Comparison of ENCODE assay signal across 8 cellular contexts in genomic region chr16:2023098-2023925, GRCh38. TPM values are rescaled to one million over a fixed set of nuclear protein-coding genes. Genes with fewer than 3 reads are reported as not detected.
DNase-seq lines count a peak whose midpoint lies in the region; ATAC-seq and TF ChIP-seq lines count a peak whose summit lies in the region.

No MANE protein-coding gene starts in this region.

- peak; percentile 95 for ATAC-seq in aorta (ENCODE audit: low FRiP score)

- intact Hi-C loops in aorta (cut with DNase I): loop anchor here (5.0 kb wide), 2 partner anchors 64 to 129 kb away; no protein-coding TSS in a partner anchor

- H3K4me1 ChIP-seq in H9 (ENCODE audit: insufficient read depth, low read length) (no peaks in the 10 kb centered on the region; the same call in 1 of the 2 replicates), hepatocyte (ENCODE audit: insufficient read depth) (peaks cover 42% of the 10 kb centered on the region), aorta (ENCODE audit: control insufficient read depth in 1 of 2, insufficient read depth in 2 of 2, low read length in 2 of 2) (no peaks in the 10 kb centered on the region)

- H3K79me1 ChIP-seq in H9 (ENCODE audit: insufficient read depth, low read depth, low read length, poor library complexity, severe bottlenecking): no peaks in the 10 kb centered on the region

- H3K4me1 Mint-ChIP-seq in H9: peaks cover 14 to 16% of the 10 kb centered on the region in 2 experiments
- peaks cover 11% of the 10 kb centered on the region for H3K4me1 Mint-ChIP-seq in T-helper 2 cell treated with Interferon-gamma antibody and Interleukin-4, amounts not matched to agents 5 μg/mL and 100 μg/mL, for 36 hours (ENCODE audit: low read depth)

- H3K4me3 Mint-ChIP-seq in H9: peak overlapping the region; percentile 67 to 80
- H3K4me3 Mint-ChIP-seq in T-helper 2 cell treated with Interferon-gamma antibody and Interleukin-4, amounts not matched to agents 5 μg/mL and 100 μg/mL, for 36 hours: peak overlapping the region; percentile 71

- no peak overlapping the region for H2AK5ac ChIP-seq in H9 (ENCODE audit: insufficient read length, low read length)

- H3K9me3 ChIP-seq in H9 (ENCODE audit: control insufficient read depth, low read depth, low read length) (no peaks in the 10 kb centered on the region), hepatocyte (ENCODE audit: low read depth) (no peaks in the 10 kb centered on the region), aorta (ENCODE audit: control insufficient read depth, low read length) (no peaks in the 10 kb centered on the region)

- H2BK20ac ChIP-seq in H9 (ENCODE audit: low read depth, low read length, poor library complexity, severe bottlenecking): no peak overlapping the region

- no peaks in the 10 kb centered on the region for H3K9me2 ChIP-seq in hepatocyte (replicated peaks; ENCODE audit: insufficient read depth)

- no peak overlapping the region for H2BK5ac ChIP-seq in H9 (ENCODE audit: insufficient read length, low read length)

- H3K18ac ChIP-seq in H9 (ENCODE audit: insufficient read length, low read depth, low read length): no peak overlapping the region

- H3K36me3 ChIP-seq in hepatocyte (replicated peaks; ENCODE audit: insufficient read depth, low read depth) (no peaks in the 10 kb centered on the region), aorta (ENCODE audit: control insufficient read depth in 1 of 2, insufficient read depth in 2 of 2, low read length in 1 of 2) (no peaks in the 10 kb centered on the region)

- no peak overlapping the region for H2BK15ac ChIP-seq in H9 (ENCODE audit: low read depth, low read length)

- no peaks in the 10 kb centered on the region for H4K20me1 ChIP-seq in H9 (ENCODE audit: control insufficient read depth, insufficient read depth, insufficient read length)
- H4K20me1 ChIP-seq in hepatocyte (ENCODE audit: insufficient read depth, poor library complexity, severe bottlenecking): peaks cover 8% of the 10 kb centered on the region

- no peak overlapping the region for H3K23ac ChIP-seq in H9 (ENCODE audit: insufficient read length, low read depth, low read length)

- H3K23me2 ChIP-seq in H9 (ENCODE audit: insufficient read length, low read depth, low read length, poor library complexity, severe bottlenecking): peaks cover 16% of the 10 kb centered on the region

- no peak overlapping the region for H3K14ac ChIP-seq in H9 (ENCODE audit: insufficient read depth, low read length)

- no peak overlapping the region for H3K27ac ChIP-seq in H9 (ENCODE audit: insufficient read length, low read depth, low read length)
- H3K27ac ChIP-seq in hepatocyte: peak overlapping the region; percentile 82
- H3K27ac ChIP-seq in aorta (ENCODE audit: low read depth in 1 of 2, low read length in 2 of 2): no peak overlapping the region

- H3K4me2 ChIP-seq in H9 (ENCODE audit: insufficient read depth, insufficient read length, low read length): peak overlapping the region; percentile 35
- peak overlapping the region; percentile 80 for H3K4me2 ChIP-seq in hepatocyte

- H3K27ac Mint-ChIP-seq in H9: peak overlapping the region in 2 of 3 experiments; percentile 24 to 90; a peak in 2 of 7 replicates
- H3K27ac Mint-ChIP-seq in T-helper 2 cell treated with Interferon-gamma antibody and Interleukin-4, amounts not matched to agents 5 μg/mL and 100 μg/mL, for 36 hours: peak overlapping the region; percentile 69

- peak overlapping the region; percentile 88 for H2AFZ ChIP-seq in H9 (ENCODE audit: low read length)
- H2AFZ ChIP-seq in hepatocyte: peak overlapping the region; percentile 60

- H2BK120ac ChIP-seq in H9 (ENCODE audit: low read depth, low read length, poor library complexity, severe bottlenecking): no peak overlapping the region

- H3K27me3 ChIP-seq in H9 (ENCODE audit: insufficient read depth, low read length): peaks cover 20% of the 10 kb centered on the region; the same call in 1 of the 2 replicates
- H3K27me3 ChIP-seq in hepatocyte: peaks cover 21% of the 10 kb centered on the region
- no peaks in the 10 kb centered on the region for H3K27me3 ChIP-seq in aorta (ENCODE audit: control insufficient read depth in 1 of 2, insufficient read depth in 2 of 2, low read length in 1 of 2)

- no peak overlapping the region for H3K4ac ChIP-seq in H9 (ENCODE audit: low read depth, low read length)

- DNase-seq in ELR (ENCODE audit: low read depth) (peak; percentile 81), H9 (peak; percentile 94), NCI-H1105 (lab: John Stamatoyannopoulos, UW) (peak; percentile 53), anterior cingulate cortex (lab: John Stamatoyannopoulos, UW) (peak in 57 of 58 donors; percentile 21 to 96 (median 83)), hepatocyte (ENCODE audit: low spot score) (peak; percentile 95), renal cortical epithelial cell (ENCODE audit: low read depth) (peak; percentile 59), aorta (peak; percentile 94 to 99)
- DNase-seq in T-helper 2 cell treated with Interferon-gamma antibody and Interleukin-4, amounts not matched to agents 5 μg/mL and 100 μg/mL, for 36 hours (ENCODE audit: low spot score): peak; percentile 91

- H3K4me3 ChIP-seq in hepatocyte (no peak overlapping the region), aorta (ENCODE audit: low read length in 2 of 2) (no peak overlapping the region)

- H3T11ph ChIP-seq in H9 (ENCODE audit: low read length): no peak overlapping the region

- no peak overlapping the region for H4K91ac ChIP-seq in H9 (ENCODE audit: insufficient read length, low read depth, low read length)

- no peak overlapping the region for H2BK12ac ChIP-seq in H9 (ENCODE audit: insufficient read length, low read depth, low read length)

- peaks cover 0 to 6% of the 10 kb centered on the region in 2 experiments; a peak in 3 of 5 replicates for H3K9me3 Mint-ChIP-seq in H9
- H3K9me3 Mint-ChIP-seq in T-helper 2 cell treated with Interferon-gamma antibody and Interleukin-4, amounts not matched to agents 5 μg/mL and 100 μg/mL, for 36 hours: no peaks in the 10 kb centered on the region

- no peak overlapping the region for H3K9ac ChIP-seq in H9 (ENCODE audit: extremely low read depth, insufficient read length, low read length)

- H3K36me3 Mint-ChIP-seq in H9 (ENCODE audit: insufficient read depth in 1 of 3, low read depth in 3 of 3): peaks cover 0 to 2% (median 0%) of the 10 kb centered on the region in 3 experiments; a peak in 1 of 7 replicates
- no peaks in the 10 kb centered on the region for H3K36me3 Mint-ChIP-seq in T-helper 2 cell treated with Interferon-gamma antibody and Interleukin-4, amounts not matched to agents 5 μg/mL and 100 μg/mL, for 36 hours (ENCODE audit: low read depth)

- WGBS in H9 (ENCODE audit: extremely low coverage, insufficient read length, low lambda C conversion rate): no CpG with 5 or more reads among the region's 51 CpGs
- WGBS in hepatocyte (ENCODE audit: low lambda C conversion rate, missing lambda C conversion rate): 14% methylated on average over 48 of the region's 51 CpGs
- WGBS in aorta, 2 donors: 15 to 18% methylated on average over 39 to 51 of the region's 51 CpGs

- no peak overlapping the region for H4K8ac ChIP-seq in H9 (replicated peaks; ENCODE audit: insufficient read length, low read depth, low read length)

- peaks cover 76% of the 10 kb centered on the region for H3K27me3 Mint-ChIP-seq in H9 (ENCODE audit: low read depth)
- peaks cover 47% of the 10 kb centered on the region for H3K27me3 Mint-ChIP-seq in T-helper 2 cell treated with Interferon-gamma antibody and Interleukin-4, amounts not matched to agents 5 μg/mL and 100 μg/mL, for 36 hours (ENCODE audit: low read depth)

- H3K56ac ChIP-seq in H9 (ENCODE audit: insufficient read length, low read depth, low read length): no peak overlapping the region

- H4K5ac ChIP-seq in H9 (ENCODE audit: insufficient read length, low read depth, low read length): no peak overlapping the region

- TF ChIP-seq CTCF in H9 (conservative IDR thresholded peaks at IDR 0.05) (peak; percentile 96), hepatocyte (IDR thresholded peaks at IDR 0.05; ENCODE audit: poor library complexity) (peak; percentile 98)

- H3K79me2 ChIP-seq in H9 (ENCODE audit: insufficient read depth, low read length) (no peaks in the 10 kb centered on the region), hepatocyte (peaks cover 14% of the 10 kb centered on the region)

RNA-seq across cellular contexts. Expression of gene NHERF2, which starts 3.4 kb away (rescaled TPM):
- total RNA-seq in H9 (2021): 15.3 and 18.4 TPM in 2 replicates
- total RNA-seq in hepatocyte: 25.9 and 29.6 TPM in 2 replicates
- polyA plus RNA-seq in hepatocyte: 37.7 and 43.8 TPM in 2 replicates
- total RNA-seq in renal cortical epithelial cell: 3.5 and 6.3 TPM in 2 replicates
- total RNA-seq in aorta: 100 to 1,000 TPM in 1 of 2 donors, 10 to 100 TPM in 1; 81.8 to 110 TPM
- polyA plus RNA-seq in aorta: 100 to 1,000 TPM; 119 to 133 TPM

RNA-seq across cellular contexts. Expression of gene NPW, which starts 3.7 kb away (rescaled TPM):
- total RNA-seq in H9 (2021): 7.1 and 10.2 TPM in 2 replicates
- total RNA-seq in hepatocyte: 2.7 and 4.1 TPM in 2 replicates
- polyA plus RNA-seq in hepatocyte: 45.2 and 57.6 TPM in 2 replicates
- total RNA-seq in renal cortical epithelial cell: 0.10 TPM in 1 of 2 replicates, not detected in the other
- 1 to 10 TPM in 1 of 2 donors, not detected in 1; 1.2 TPM for total RNA-seq in aorta
- polyA plus RNA-seq in aorta: under 1 TPM in 1 of 2 donors, not detected in 1; 0.56 TPM

RNA-seq across cellular contexts. Expression of gene ZNF598, which starts 13.7 kb away (rescaled TPM):
- total RNA-seq in H9 (2021): 64.2 and 70.9 TPM in 2 replicates
- 22.8 and 42.6 TPM in 2 replicates for total RNA-seq in hepatocyte
- 29.5 and 36.8 TPM in 2 replicates for polyA plus RNA-seq in hepatocyte
- total RNA-seq in renal cortical epithelial cell: 10.1 and 22.4 TPM in 2 replicates
- total RNA-seq in aorta: 10 to 100 TPM; 31.0 to 34.4 TPM
- polyA plus RNA-seq in aorta: 10 to 100 TPM; 12.8 to 32.9 TPM

RNA-seq across cellular contexts. Expression of gene NTHL1, which starts 24.3 kb away (rescaled TPM):
- 52.0 and 54.0 TPM in 2 replicates for total RNA-seq in H9 (2021)
- total RNA-seq in hepatocyte: 19.6 and 20.2 TPM in 2 replicates
- polyA plus RNA-seq in hepatocyte: 23.4 and 28.5 TPM in 2 replicates
- 11.4 and 24.5 TPM in 2 replicates for total RNA-seq in renal cortical epithelial cell
- 10 to 100 TPM in 1 of 2 donors, 1 to 10 TPM in 1; 7.4 to 12.9 TPM for total RNA-seq in aorta
- 10 to 100 TPM; 24.4 to 33.8 TPM for polyA plus RNA-seq in aorta

RNA-seq across cellular contexts. Expression of gene TSC2, which starts 24.5 kb away (rescaled TPM):
- total RNA-seq in H9 (2021): 122 and 125 TPM in 2 replicates
- 39.5 and 41.8 TPM in 2 replicates for total RNA-seq in hepatocyte
- 78.7 and 113 TPM in 2 replicates for polyA plus RNA-seq in hepatocyte
- total RNA-seq in renal cortical epithelial cell: 24.5 and 63.6 TPM in 2 replicates
- total RNA-seq in aorta: 100 to 1,000 TPM in 1 of 2 donors, 10 to 100 TPM in 1; 92.4 to 146 TPM
- 100 to 1,000 TPM in 1 of 2 donors, 10 to 100 TPM in 1; 16.2 to 166 TPM for polyA plus RNA-seq in aorta
